ENCODE assay signal across 8 cellular contexts in genomic region chr16:1971678-1972489, GRCh38. TPM values are rescaled to one million over a fixed set of nuclear protein-coding genes. Genes with fewer than 3 reads are reported as not detected.
DNase-seq lines count a peak whose midpoint lies in the region; ATAC-seq lines count a peak whose summit lies in the region.

Gene TBL3, plus strand, starts transcription at chr16:1972053. Its CDS starts 112 bp downstream, at chr16:1972165.

- CTCF ChIA-PET in activated CD8-positive, alpha-beta memory T cell treated with anti-CD3 and anti-CD28 coated beads for 36 hours (lab: Charles Lee): interaction anchor here (1.0 to 2.1 kb wide), 6 partner anchors 8 to 31 kb away, joined by 3 to 8 read pairs (median 4); partner anchors contain the start of gene GFER

- peak within 1 kb of the TSS; percentile 80 for H3K27ac ChIP-seq in effector memory CD4-positive, alpha-beta T cell (ENCODE audit: insufficient read depth, low read length, poor library complexity, severe bottlenecking)

- peaks cover 17% of the 10 kb centered on the region for H3K4me1 ChIP-seq in effector memory CD4-positive, alpha-beta T cell (ENCODE audit: control insufficient read depth, insufficient read depth, low read length, poor library complexity, severe bottlenecking)

- DNase-seq in CMK (ENCODE audit: low read depth) (peak; percentile 87), HPDE6-E6E7 (ENCODE audit: extremely low spot score) (peak; percentile 87), NK-92 (lab: John Stamatoyannopoulos, UW; ENCODE audit: unreplicated experiment) (peak; percentile 84), medulla oblongata (ENCODE audit: extremely low spot score) (peak; percentile 94)
- DNase-seq in effector memory CD4-positive, alpha-beta T cell: peak; percentile 94 to 96 (median 95)
- peak; percentile 91 to 93 (median 92) for DNase-seq in stimulated activated CD4-positive, alpha-beta T cell treated with anti-CD3 and anti-CD28 coated beads, TNF-alpha, amount 100 ng/mL, for 48 hours (ENCODE audit: low read depth in 3 of 3)

- ATAC-seq in GM19463 (IDR thresholded peaks at IDR 0.05; ENCODE audit: unreplicated experiment): peak; percentile 90

- peaks cover 29% of the 10 kb centered on the region for H3K36me3 ChIP-seq in effector memory CD4-positive, alpha-beta T cell (ENCODE audit: control insufficient read depth, insufficient read depth, low read length)

- peak within 1 kb of the TSS; percentile 82 for H3K4me3 ChIP-seq in effector memory CD4-positive, alpha-beta T cell (ENCODE audit: insufficient read depth, low read depth, low read length, poor library complexity, severe bottlenecking)

- no peaks in the 10 kb centered on the region for H3K27me3 ChIP-seq in effector memory CD4-positive, alpha-beta T cell (replicated peaks; ENCODE audit: control insufficient read depth, insufficient read depth, low read length, poor library complexity, severe bottlenecking)

- H3K9me3 ChIP-seq in effector memory CD4-positive, alpha-beta T cell (ENCODE audit: control insufficient read depth, low read length): no peaks in the 10 kb centered on the region

- POLR2A ChIA-PET in activated CD8-positive, alpha-beta memory T cell treated with anti-CD3 and anti-CD28 coated beads for 36 hours (lab: Charles Lee): interaction anchor here (0.6 to 2.5 kb wide), 13 partner anchors 8 to 507 kb away, joined by 3 to 20 read pairs (median 4); partner anchors contain the start of genes GFER, MAPK8IP3, MSRB1 and NUBP2

RNA-seq across cellular contexts. Expression of gene TBL3, which starts in this region (rescaled TPM):
- total RNA-seq in activated CD8-positive, alpha-beta memory T cell treated with anti-CD3 and anti-CD28 coated beads for 36 hours: 10 to 100 TPM; 73.5 to 74.8 TPM

Comparison
In these comparisons a context has a peak if more than half of its experiments do, and no peak if none do; other contexts are left out.
1. Peak in every context shown above with its lines: DNase-seq, ATAC-seq, H3K4me3 ChIP-seq and H3K27ac ChIP-seq.